ENCODE assay signal across 20 cellular contexts in the genomic region with DNA sequence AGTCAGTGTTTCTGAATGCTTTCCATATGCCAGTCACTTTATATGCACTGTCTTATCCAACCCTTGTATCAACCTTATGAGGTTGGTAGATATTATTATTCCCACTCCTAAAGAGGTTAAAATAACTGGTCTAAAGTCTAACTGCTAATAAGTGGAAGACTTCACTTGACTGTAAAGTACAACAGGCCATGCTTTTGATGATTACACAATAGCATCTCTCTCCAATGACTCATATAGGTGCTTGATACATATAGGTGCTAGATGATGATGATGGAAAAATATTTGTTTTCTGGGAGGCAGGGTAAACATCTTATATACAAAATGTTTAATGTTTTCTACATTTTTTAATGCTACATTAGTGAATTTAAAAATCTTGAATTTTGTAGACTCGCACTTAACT.
DNase-seq lines count a peak whose midpoint lies in the region; ATAC-seq, FAIRE-seq and TF ChIP-seq lines count a peak whose summit lies in the region.
"Had no signal": no experiment of that assay in that cellular context is flagged by ENCODE, and none has a peak within 500 bp of the region (broad histone marks: within the 10 kb centered on the region; RNA-seq: fewer than 3 reads in every experiment).

No MANE protein-coding gene starts in this region.

- H4K20me1 ChIP-seq in K562 (replicated peaks; ENCODE audit: control insufficient read depth, insufficient read depth, low read length) (no peaks in the 10 kb centered on the region), keratinocyte (ENCODE audit: control insufficient read depth, extremely low read depth, insufficient read depth, low read length) (no peaks in the 10 kb centered on the region)

- WGBS in K562 (ENCODE audit: insufficient coverage, low coverage, missing lambda C conversion rate): 0% methylated on average over 1 of the region's 1 CpG

- no peaks in the 10 kb centered on the region for H3K36me3 Mint-ChIP-seq in T-helper 2 cell treated with Interferon-gamma antibody and Interleukin-4, amounts not matched to agents 5 μg/mL and 100 μg/mL, for 36 hours (ENCODE audit: low read depth)
- no peaks in the 10 kb centered on the region for H3K36me3 Mint-ChIP-seq in mesothelial cell of epicardium
- H3K36me3 Mint-ChIP-seq: T-cell had no signal

- H3K9me3 ChIP-seq in K562 (replicated peaks; ENCODE audit: control insufficient read depth, insufficient read depth, low read depth, low read length) (no peaks in the 10 kb centered on the region), keratinocyte (ENCODE audit: control insufficient read depth, low read depth, low read length) (no peaks in the 10 kb centered on the region)
- H3K9me3 ChIP-seq: BE2C had no signal

- H3K9me3 Mint-ChIP-seq in T-helper 2 cell treated with Interferon-gamma antibody and Interleukin-4, amounts not matched to agents 5 μg/mL and 100 μg/mL, for 36 hours: peaks cover 7% of the 10 kb centered on the region
- no peaks in the 10 kb centered on the region for H3K9me3 Mint-ChIP-seq in mesothelial cell of epicardium
- H3K9me3 Mint-ChIP-seq: CD4-positive, alpha-beta T cell; T-cell had no signal

- H3K9me1 ChIP-seq in K562 (ENCODE audit: control insufficient read depth, insufficient read depth, low read length): no peaks in the 10 kb centered on the region
- no peaks in the 10 kb centered on the region for H3K9me1 ChIP-seq in keratinocyte (ENCODE audit: control insufficient read depth, extremely low read depth, insufficient read depth, low read length)

- ATAC-seq in K562 (no peak), GM19328 (IDR thresholded peaks at IDR 0.05; ENCODE audit: unreplicated experiment) (no peak)
- ATAC-seq: T-cell had no signal

- no peak for TF ChIP-seq EP300 in K562 (IDR thresholded peaks at IDR 0.05; ENCODE audit: low read length)

- in situ Hi-C loops in K562 (cut with MboI): no loop called here

- H3K27me3 ChIP-seq in K562 (ENCODE audit: control insufficient read depth in 2 of 2, insufficient read depth in 2 of 2, low read length in 2 of 2): peaks cover 0 to 3% of the 10 kb centered on the region in 2 experiments; a peak in 1 of 5 replicates
- no peaks in the 10 kb centered on the region for H3K27me3 ChIP-seq in keratinocyte (ENCODE audit: control insufficient read depth, extremely low read depth, insufficient read depth, low read length)
- H3K27me3 ChIP-seq: BE2C had no signal

- FAIRE-seq in GM18507 (lab: Jason Lieb, UNC) (peak; percentile 21), K562 (lab: Jason Lieb, UNC) (no peak), keratinocyte (lab: Jason Lieb, UNC) (peak; percentile 69)

- no peaks in the 10 kb centered on the region for H3K79me2 ChIP-seq in K562 (ENCODE audit: control insufficient read depth, insufficient read depth, low read length)
- H3K79me2 ChIP-seq in keratinocyte (ENCODE audit: control insufficient read depth, insufficient read depth, low read length): no peaks in the 10 kb centered on the region

- dilution Hi-C loops in keratinocyte (cut with MboI; ENCODE audit: extremely low pct_ligation_motif_present, low sequenced_read_pairs): no loop called here

- POLR2A ChIA-PET in K562 (lab: Yijun Ruan, JAX): no interaction called here

- H3K4me3 ChIP-seq in K562 (no peak overlapping the region), keratinocyte (ENCODE audit: control insufficient read depth in 2 of 3, extremely low read depth in 1 of 3, insufficient read depth in 2 of 3, low read depth in 1 of 3, low read length in 3 of 3) (no peak overlapping the region)

- no peaks in the 10 kb centered on the region for H3K36me3 ChIP-seq in K562 (ENCODE audit: control insufficient read depth, insufficient read depth, low read length)
- H3K36me3 ChIP-seq in keratinocyte (ENCODE audit: control insufficient read depth in 2 of 2, extremely low read depth in 1 of 2, insufficient read depth in 2 of 2, low read length in 2 of 2): no peaks in the 10 kb centered on the region
- H3K36me3 ChIP-seq: BE2C had no signal

- TF ChIP-seq POLR2A in K562 (conservative IDR thresholded peaks at IDR 0.05): no peak

- no peak for DNase-seq in GM18507 (ENCODE audit: extremely low spot score, insufficient read length, low read depth)
- DNase-seq in NCI-H226: peak; percentile 49
- DNase-seq in K562 (ENCODE audit: extremely low read depth in 1 of 4, low spot score in 3 of 4): no peak
- no peak for DNase-seq in keratinocyte (ENCODE audit: low read depth, low spot score)
- no peak for DNase-seq in SK-N-DZ (ENCODE audit: low spot score)
- DNase-seq in T-helper 2 cell treated with Interferon-gamma antibody and Interleukin-4, amounts not matched to agents 5 μg/mL and 100 μg/mL, for 36 hours (ENCODE audit: low spot score): no peak
- no peak for DNase-seq in mesothelial cell of epicardium (ENCODE audit: low spot score in 2 of 2, unreplicated experiment in 2 of 2)
- DNase-seq: BE2C; CD4-positive, alpha-beta T cell; GOT3; Karpas-422; MM.1S; NCI-H1105 treated with DMSO at 0.1 percent for 48 hours; NCI-H187; NCI-H446; NCI-H69; NK-92 treated with Interleukin-12 subunit alpha and Interleukin-12 subunit beta, amount 100 ng/mL, for 24 hours; OCI-M1; T-cell had no signal

- H3K4me2 ChIP-seq in K562 (ENCODE audit: insufficient read depth, low read length) (no peak overlapping the region), keratinocyte (ENCODE audit: control insufficient read depth, extremely low read depth, insufficient read depth, low read depth, low read length) (no peak overlapping the region)

- H3K27ac ChIP-seq in K562 (ENCODE audit: extremely low read depth, low read depth, low read length) (no peak overlapping the region), keratinocyte (ENCODE audit: control insufficient read depth, insufficient read depth, low read length) (no peak overlapping the region)

- TF ChIP-seq CTCF in K562 (IDR thresholded peaks at IDR 0.05 in 2 of 3, conservative IDR thresholded peaks at IDR 0.05 in 1 of 3; ENCODE audit: insufficient read depth in 2 of 3, low read depth in 1 of 3, low read length in 3 of 3) (no peak), keratinocyte (optimal IDR thresholded peaks at IDR 0.05 in 1 of 3, IDR thresholded peaks at IDR 0.05 in 1 of 3, conservative IDR thresholded peaks at IDR 0.05 in 1 of 3; ENCODE audit: extremely low read depth in 1 of 3, insufficient read depth in 2 of 3, low read length in 3 of 3) (no peak), mesothelial cell of epicardium (IDR thresholded peaks at IDR 0.05; ENCODE audit: unreplicated experiment) (no peak)

- H3K27me3 Mint-ChIP-seq in T-helper 2 cell treated with Interferon-gamma antibody and Interleukin-4, amounts not matched to agents 5 μg/mL and 100 μg/mL, for 36 hours (ENCODE audit: low read depth): no peaks in the 10 kb centered on the region
- no peaks in the 10 kb centered on the region for H3K27me3 Mint-ChIP-seq in mesothelial cell of epicardium (ENCODE audit: low read depth)
- H3K27me3 Mint-ChIP-seq: CD4-positive, alpha-beta T cell; T-cell had no signal

- BruUV-seq in K562 (replicated peaks; lab: Mats Ljungman, UMichigan): no TSS peak

- no peak overlapping the region for H2AFZ ChIP-seq in K562 (ENCODE audit: low read depth, low read length)
- no peak overlapping the region for H2AFZ ChIP-seq in keratinocyte (ENCODE audit: control insufficient read depth, low read length)

- H3K27ac Mint-ChIP-seq in T-helper 2 cell treated with Interferon-gamma antibody and Interleukin-4, amounts not matched to agents 5 μg/mL and 100 μg/mL, for 36 hours: no peak overlapping the region
- no peak overlapping the region for H3K27ac Mint-ChIP-seq in mesothelial cell of epicardium
- H3K27ac Mint-ChIP-seq: CD4-positive, alpha-beta T cell; T-cell had no signal

- H3K4me3 Mint-ChIP-seq in T-helper 2 cell treated with Interferon-gamma antibody and Interleukin-4, amounts not matched to agents 5 μg/mL and 100 μg/mL, for 36 hours: no peak overlapping the region
- no peak overlapping the region for H3K4me3 Mint-ChIP-seq in mesothelial cell of epicardium
- H3K4me3 Mint-ChIP-seq: CD4-positive, alpha-beta T cell; T-cell had no signal

- intact Hi-C loops in K562 (cut with micrococcal nuclease): no loop called here

- CTCF ChIA-PET in K562 (lab: Yijun Ruan, JAX; ENCODE audit: low intra/inter-chr PET ratio): no interaction called here

- H3K4me1 ChIP-seq in K562 (replicated peaks in 1 of 2; ENCODE audit: control insufficient read depth in 2 of 2, insufficient read depth in 2 of 2, low read length in 2 of 2) (no peaks in the 10 kb centered on the region), keratinocyte (ENCODE audit: control insufficient read depth, extremely low read depth, insufficient read depth, low read length) (peaks cover 4% of the 10 kb centered on the region)
- H3K4me1 ChIP-seq: BE2C had no signal

- H3K9ac ChIP-seq in K562 (ENCODE audit: insufficient read depth in 1 of 2, low read depth in 2 of 2, low read length in 2 of 2) (no peak overlapping the region), keratinocyte (ENCODE audit: control insufficient read depth, extremely low read depth, insufficient read depth, low read length) (no peak overlapping the region)

- H3K4me1 Mint-ChIP-seq in T-helper 2 cell treated with Interferon-gamma antibody and Interleukin-4, amounts not matched to agents 5 μg/mL and 100 μg/mL, for 36 hours (ENCODE audit: low read depth): no peaks in the 10 kb centered on the region
- peaks cover 22% of the 10 kb centered on the region for H3K4me1 Mint-ChIP-seq in mesothelial cell of epicardium

- no peak for TF ChIP-seq RAD21 in K562 (CRISPR knock-in tag; conservative IDR thresholded peaks at IDR 0.05 in 1 of 2, IDR thresholded peaks at IDR 0.05 in 1 of 2)

TF ChIP-seq in K562, 482 proteins besides CTCF, POLR2A, EP300 and RAD21:
- peak; percentile 48; the same call in 1 of the 2 replicates for TF ChIP-seq CEBPB (tag; IDR thresholded peaks at IDR 0.05)
- TF ChIP-seq ZNF23 (CRISPR knock-in tag; IDR thresholded peaks at IDR 0.05): no peak
- TF ChIP-seq CEBPG (CRISPR knock-in tag; IDR thresholded peaks at IDR 0.05): no peak
- TF ChIP-seq CEBPG (tag; conservative IDR thresholded peaks at IDR 0.05 in 1 of 2, IDR thresholded peaks at IDR 0.05 in 1 of 2): peak; percentile 32 to 58; a peak in 2 of 4 replicates
- TF ChIP-seq ZBED1 (IDR thresholded peaks at IDR 0.05): no peak
- TF ChIP-seq ZNF324 (CRISPR knock-in tag; IDR thresholded peaks at IDR 0.05): no peak
- no peak for TF ChIP-seq POLR2H (tag; IDR thresholded peaks at IDR 0.05; ENCODE audit: low read depth)
- TF ChIP-seq MIER1 (IDR thresholded peaks at IDR 0.05; ENCODE audit: low read depth): no peak
